Comparison of ENCODE assay signal across 13 cellular contexts in genomic region chr7:151125459-151125834, GRCh38. TPM values are rescaled to one million over a fixed set of nuclear protein-coding genes. Genes with fewer than 3 reads are reported as not detected.
DNase-seq lines count a peak whose midpoint lies in the region; ATAC-seq and TF ChIP-seq lines count a peak whose summit lies in the region.
"Had no signal": no experiment of that assay in that cellular context is flagged by ENCODE, and none has a peak within 500 bp of the region (broad histone marks: within the 10 kb centered on the region; RNA-seq: fewer than 3 reads in every experiment).

No MANE protein-coding gene starts in this region.

- 4 to 18% methylated on average over 23 of the region's 23 CpGs for WGBS in heart right ventricle, 2 donors
- 22 to 33% (median 25%) methylated on average over 23 of the region's 23 CpGs for WGBS in ovary, 3 donors

- ATAC-seq in heart right ventricle (peak; percentile 41 to 71 (median 60)), GM18873 (IDR thresholded peaks at IDR 0.05; ENCODE audit: low FRiP score, unreplicated experiment) (no peak)
- ATAC-seq: CD8-positive, alpha-beta T cell had no signal

- no peak for TF ChIP-seq POLR2A in ovary (IDR thresholded peaks at IDR 0.05)

- H3K27me3 Mint-ChIP-seq in CD4-positive, alpha-beta memory T cell = no peaks in the 10 kb centered on the region

- CTCF ChIA-PET in CD4-positive, alpha-beta memory T cell (lab: Charles Lee; ENCODE audit: partially characterized antibody) = interaction anchor here (1.7 kb wide), 1 partner anchor 45 kb away, joined by 4 read pairs; no protein-coding TSS in a partner anchor

- no peak overlapping the region for H3K27ac Mint-ChIP-seq in CD4-positive, alpha-beta memory T cell
- H3K27ac Mint-ChIP-seq: CD8-positive, alpha-beta T cell had no signal

- H3K36me3 ChIP-seq in NT2/D1 (ENCODE audit: insufficient read depth, insufficient read length, low read length) (peaks cover 85% of the 10 kb centered on the region), heart right ventricle (peaks cover 0 to 72% (median 19%) of the 10 kb centered on the region in 9 donors), ovary (no peaks in the 10 kb centered on the region)
- peaks cover 8% of the 10 kb centered on the region for H3K36me3 ChIP-seq in CD4-positive, alpha-beta memory T cell (ENCODE audit: insufficient read depth, low read length)

- TF ChIP-seq EP300 in ovary (IDR thresholded peaks at IDR 0.05) = no peak

- H3K9me3 ChIP-seq in NT2/D1 (ENCODE audit: insufficient read depth, low read length) = peaks cover 18% of the 10 kb centered on the region; the same call in 1 of the 2 replicates
- no peaks in the 10 kb centered on the region for H3K9me3 ChIP-seq in heart right ventricle
- H3K9me3 ChIP-seq in ovary = no peaks in the 10 kb centered on the region
- H3K9me3 ChIP-seq in CD4-positive, alpha-beta memory T cell (ENCODE audit: control insufficient read depth in 1 of 2, low read length in 2 of 2) = no peaks in the 10 kb centered on the region

- peak overlapping the region; percentile 0 for H3K9ac ChIP-seq in NT2/D1 (ENCODE audit: insufficient read length, low read depth)
- H3K9ac ChIP-seq: KMS-11 had no signal

- H3K27ac ChIP-seq in heart right ventricle = peak overlapping the region in 5 of 10 donors; percentile 38 to 58 (median 55)
- no peak overlapping the region for H3K27ac ChIP-seq in ovary
- H3K27ac ChIP-seq in CD4-positive, alpha-beta memory T cell (ENCODE audit: low read depth, low read length) = no peak overlapping the region
- H3K27ac ChIP-seq: KMS-11 had no signal

- H3K36me3 Mint-ChIP-seq in CD4-positive, alpha-beta memory T cell = peaks cover 24 to 26% of the 10 kb centered on the region in 2 donors

- H3K4me3 ChIP-seq in NT2/D1 (ENCODE audit: insufficient read length, low read depth) = peak overlapping the region; percentile 5
- peak overlapping the region in 9 of 10 donors; percentile 23 to 65 (median 59) for H3K4me3 ChIP-seq in heart right ventricle
- peak overlapping the region; percentile 40 for H3K4me3 ChIP-seq in ovary
- H3K4me3 ChIP-seq in CD4-positive, alpha-beta memory T cell (ENCODE audit: low read length in 2 of 2) = no peak overlapping the region

- peaks cover 14% of the 10 kb centered on the region for H3K4me1 ChIP-seq in NT2/D1 (ENCODE audit: insufficient read depth, insufficient read length)
- H3K4me1 ChIP-seq in heart right ventricle = peaks cover 3 to 28% (median 15%) of the 10 kb centered on the region in 9 donors
- peaks cover 8% of the 10 kb centered on the region for H3K4me1 ChIP-seq in ovary (ENCODE audit: insufficient read depth)
- H3K4me1 ChIP-seq in CD4-positive, alpha-beta memory T cell (ENCODE audit: insufficient read depth, low read length) = peaks cover 4% of the 10 kb centered on the region

- peak; percentile 34 for DNase-seq in AG08395 (ENCODE audit: low spot score)
- no peak for DNase-seq in NT2/D1 (ENCODE audit: low read depth, low spot score)
- DNase-seq in heart right ventricle = peak; percentile 50 to 66
- DNase-seq in ovary = no peak
- DNase-seq in AML-193 (lab: John Stamatoyannopoulos, UW) = no peak
- DNase-seq in cerebellar cortex (ENCODE audit: low spot score) = no peak
- no peak for DNase-seq in CD4-positive, alpha-beta memory T cell
- DNase-seq: activated CD4-positive, alpha-beta T cell treated with anti-CD3 and anti-CD28 coated beads for 1 hour; amniotic stem cell; stimulated activated CD4-positive, alpha-beta T cell treated with anti-CD3 and anti-CD28 coated beads, Interleukin-15, amount 100 ng/mL, for 24 hours had no signal

- no peak overlapping the region for H3K4me3 Mint-ChIP-seq in CD4-positive, alpha-beta memory T cell
- H3K4me3 Mint-ChIP-seq: CD8-positive, alpha-beta T cell had no signal

- peaks cover 3 to 19% (median 6%) of the 10 kb centered on the region in 4 donors for H3K4me1 Mint-ChIP-seq in CD4-positive, alpha-beta memory T cell

- POLR2A ChIA-PET in CD4-positive, alpha-beta memory T cell (lab: Charles Lee; ENCODE audit: partially characterized antibody) = no interaction called here

- intact Hi-C loops in heart right ventricle (cut with DNase I) = loop anchor here (1.0 to 10.0 kb wide), 8 partner anchors 46 to 179 kb away; partner anchors contain the start of gene SMARCD3 (in 5 of the 10)
- intact Hi-C loops in ovary (cut with DNase I) = loop anchor here in 3 of 4 donors (5.0 kb wide), 4 partner anchors 42 to 177 kb away; partner anchors contain the start of gene GBX1 (in 1 of the 3)
- intact Hi-C loops in CD4-positive, alpha-beta memory T cell (cut with micrococcal nuclease) = no loop called here

- H3K9me3 Mint-ChIP-seq in CD4-positive, alpha-beta memory T cell = peaks cover 0 to 2% (median 0%) of the 10 kb centered on the region in 8 donors
- H3K9me3 Mint-ChIP-seq: CD8-positive, alpha-beta T cell had no signal

- TF ChIP-seq CTCF in heart right ventricle (IDR thresholded peaks at IDR 0.05) = peak in 7 of 9 donors; percentile 4 to 52 (median 40)
- TF ChIP-seq CTCF in ovary (IDR thresholded peaks at IDR 0.05) = no peak

- H3K27me3 ChIP-seq in NT2/D1 (ENCODE audit: insufficient read depth, insufficient read length) (no peaks in the 10 kb centered on the region), heart right ventricle (no peaks in the 10 kb centered on the region), ovary (no peaks in the 10 kb centered on the region)
- no peaks in the 10 kb centered on the region for H3K27me3 ChIP-seq in CD4-positive, alpha-beta memory T cell (ENCODE audit: insufficient read depth, low read length)

RNA-seq across cellular contexts. Expression of gene AGAP3, which starts 39.2 kb away (rescaled TPM):
- 10 to 100 TPM; 40.5 to 93.4 (median 50.3) TPM for total RNA-seq in heart right ventricle
- polyA plus RNA-seq in heart right ventricle = 10 to 100 TPM; 40.2 to 67.5 TPM
- 100 to 1,000 TPM in 4 of 7 donors, 10 to 100 TPM in 3; 58.7 to 125 (median 101) TPM for total RNA-seq in ovary
- 10 to 100 TPM; 22.3 to 77.4 TPM for polyA plus RNA-seq in ovary
- 10 to 100 TPM; 52.9 to 65.8 TPM for total RNA-seq in CD4-positive, alpha-beta memory T cell
- polyA plus RNA-seq in CD4-positive, alpha-beta memory T cell = 1 to 10 TPM; 3.0 to 9.5 TPM

RNA-seq across cellular contexts. Expression of gene GBX1, which starts 42.0 kb away (rescaled TPM):
- 1 to 10 TPM in 2 of 10 donors, under 1 TPM in 5, not detected in 3; 0.30 to 2.0 (median 0.93) TPM for total RNA-seq in heart right ventricle
- 1 to 10 TPM in 1 of 2 donors, under 1 TPM in 1; 0.04 to 1.0 TPM for polyA plus RNA-seq in heart right ventricle
- not detected for total RNA-seq in ovary
- polyA plus RNA-seq in ovary = not detected
- total RNA-seq in CD4-positive, alpha-beta memory T cell = not detected
- not detected for polyA plus RNA-seq in CD4-positive, alpha-beta memory T cell
- total RNA-seq: CD8-positive, alpha-beta T cell had no signal

RNA-seq across cellular contexts. Expression of gene TMUB1, which starts 42.2 kb away (rescaled TPM):
- total RNA-seq in heart right ventricle (10 to 100 TPM; 18.5 to 40.3 (median 23.4) TPM), ovary (10 to 100 TPM; 19.0 to 40.3 (median 33.8) TPM)
- polyA plus RNA-seq in heart right ventricle (10 to 100 TPM; 79.4 to 88.2 TPM), ovary (10 to 100 TPM in 1 of 2 donors, 1 to 10 TPM in 1; 1.9 to 28.8 TPM)
- 10 to 100 TPM; 42.6 to 48.7 TPM for total RNA-seq in CD4-positive, alpha-beta memory T cell
- 10 to 100 TPM; 48.9 to 66.7 TPM for polyA plus RNA-seq in CD4-positive, alpha-beta memory T cell

RNA-seq across cellular contexts. Expression of gene FASTK, which starts 44.8 kb away (rescaled TPM):
- total RNA-seq in heart right ventricle (100 to 1,000 TPM in 1 of 10 donors, 10 to 100 TPM in 9; 65.0 to 107 (median 75.6) TPM), ovary (10 to 100 TPM; 58.0 to 93.3 (median 75.8) TPM)
- polyA plus RNA-seq in heart right ventricle (100 to 1,000 TPM in 1 of 2 donors, 10 to 100 TPM in 1; 82.7 to 246 TPM), ovary (10 to 100 TPM in 1 of 2 donors, 1 to 10 TPM in 1; 5.4 to 95.2 TPM)
- total RNA-seq in CD4-positive, alpha-beta memory T cell = 100 to 1,000 TPM; 123 to 126 TPM
- polyA plus RNA-seq in CD4-positive, alpha-beta memory T cell = 10 to 100 TPM; 51.2 to 62.2 TPM

Comparison
In these comparisons a context has a peak if more than half of its experiments do, and no peak if none do; other contexts are left out.
1. DNase-seq: peak in AG08395 (single experiment) and heart right ventricle (2 of 2); none in NT2/D1 (single experiment), ovary (0 of 5), AML-193 (0 of 2), cerebellar cortex (single experiment) and CD4-positive, alpha-beta memory T cell (0 of 5).
2. H3K4me3 ChIP-seq: peak in NT2/D1 (single experiment), heart right ventricle (9 of 10) and ovary (single experiment); none in CD4-positive, alpha-beta memory T cell (0 of 2).
3. CTCF ChIP-seq: peak in heart right ventricle (7 of 9); none in ovary (0 of 3).